ENCODE assay signal across 8 cellular contexts in genomic region chr14:24411468-24412454, GRCh38. TPM values are rescaled to one million over a fixed set of nuclear protein-coding genes. Genes with fewer than 3 reads are reported as not detected.
DNase-seq lines count a peak whose midpoint lies in the region; ATAC-seq and TF ChIP-seq lines count a peak whose summit lies in the region.

No MANE protein-coding gene starts in this region.

- H3K27me3 Mint-ChIP-seq in endothelial cell (ENCODE audit: unreplicated experiment) (peaks cover 13% of the 10 kb centered on the region), nephron progenitor cell (ENCODE audit: low read depth, poor library complexity) (no peaks in the 10 kb centered on the region)

- H3K79me2 ChIP-seq in DOHH2 (ENCODE audit: control insufficient read depth, low read length) = no peaks in the 10 kb centered on the region

- ATAC-seq in HG03378 (IDR thresholded peaks at IDR 0.05; ENCODE audit: unreplicated experiment) = peak; percentile 65
- peak; percentile 48 for ATAC-seq in RWPE2 (ENCODE audit: low read depth)

- no peaks in the 10 kb centered on the region for H3K4me1 Mint-ChIP-seq in endothelial cell (ENCODE audit: unreplicated experiment)
- H3K4me1 Mint-ChIP-seq in nephron progenitor cell = peaks cover under 1% of the 10 kb centered on the region

- H3K4me1 ChIP-seq in DOHH2 (ENCODE audit: control insufficient read depth, low read length) (no peaks in the 10 kb centered on the region), RWPE2 (ENCODE audit: insufficient read depth, poor library complexity, severe bottlenecking) (no peaks in the 10 kb centered on the region)
- no peaks in the 10 kb centered on the region for H3K4me1 ChIP-seq in effector memory CD4-positive, alpha-beta T cell (ENCODE audit: control insufficient read depth, insufficient read depth, low read length, poor library complexity, severe bottlenecking)

- peaks cover 45% of the 10 kb centered on the region for H3K36me3 Mint-ChIP-seq in endothelial cell (ENCODE audit: low read depth, unreplicated experiment)
- H3K36me3 Mint-ChIP-seq in nephron progenitor cell (ENCODE audit: low read depth) = peaks cover 64% of the 10 kb centered on the region

- H3F3A ChIP-seq in DOHH2 (ENCODE audit: control insufficient read depth, insufficient read depth) = no peaks in the 10 kb centered on the region

- H3K4me3 Mint-ChIP-seq in endothelial cell (ENCODE audit: unreplicated experiment) (peak overlapping the region; percentile 76), nephron progenitor cell (no peak overlapping the region)

- H3K4me3 ChIP-seq in AG04449 (ENCODE audit: low read depth, low read length) (no peak overlapping the region), DOHH2 (ENCODE audit: low read length) (no peak overlapping the region), RWPE2 (ENCODE audit: severe bottlenecking) (no peak overlapping the region)
- H3K4me3 ChIP-seq in effector memory CD4-positive, alpha-beta T cell (ENCODE audit: insufficient read depth, low read depth, low read length, poor library complexity, severe bottlenecking) = no peak overlapping the region

- no peaks in the 10 kb centered on the region for H3K9me2 ChIP-seq in DOHH2 (replicated peaks; ENCODE audit: control insufficient read depth, low read length)

- H3K9me3 ChIP-seq in DOHH2 (ENCODE audit: control insufficient read depth, insufficient read depth, low read length) (no peaks in the 10 kb centered on the region), RWPE2 (ENCODE audit: severe bottlenecking) (no peaks in the 10 kb centered on the region)
- H3K9me3 ChIP-seq in effector memory CD4-positive, alpha-beta T cell (ENCODE audit: control insufficient read depth, low read length) = no peaks in the 10 kb centered on the region

- DNase-seq in AG04449 (ENCODE audit: low read depth, low spot score) (no peak), RWPE2 (ENCODE audit: low spot score) (no peak), endothelial cell (ENCODE audit: low spot score) (peak; percentile 52), nephron progenitor cell (no peak), cortex of kidney (lab: John Stamatoyannopoulos, UW) (no peak)
- no peak for DNase-seq in effector memory CD4-positive, alpha-beta T cell

- TF ChIP-seq CTCF in AG04449 (IDR thresholded peaks at IDR 0.05; ENCODE audit: insufficient read depth, low read length, missing control alignments) (peak; percentile 76), DOHH2 (IDR thresholded peaks at IDR 0.05; ENCODE audit: low read depth, low read length, poor library complexity, severe bottlenecking) (peak; percentile 77), RWPE2 (IDR thresholded peaks at IDR 0.05; ENCODE audit: poor library complexity, severe bottlenecking) (peak; percentile 69), endothelial cell (IDR thresholded peaks at IDR 0.05; ENCODE audit: unreplicated experiment) (peak; percentile 70), nephron progenitor cell (IDR thresholded peaks at IDR 0.05) (peak; percentile 58)

- CTCF ChIA-PET in AG04449 (lab: Yijun Ruan, JAX) = interaction anchor here (0.6 to 33.5 kb wide), 10 partner anchors 1 to 83 kb away, joined by 3 to 1633 read pairs (median 4); partner anchors contain the start of genes ADCY4, CBLN3, KHNYN and NYNRIN

- H3K27me3 ChIP-seq in DOHH2 (ENCODE audit: control insufficient read depth, low read length) (peaks cover 6% of the 10 kb centered on the region), RWPE2 (ENCODE audit: insufficient read depth, poor library complexity, severe bottlenecking) (no peaks in the 10 kb centered on the region)
- no peaks in the 10 kb centered on the region for H3K27me3 ChIP-seq in effector memory CD4-positive, alpha-beta T cell (replicated peaks; ENCODE audit: control insufficient read depth, insufficient read depth, low read length, poor library complexity, severe bottlenecking)

- no peaks in the 10 kb centered on the region for H3K36me3 ChIP-seq in DOHH2 (ENCODE audit: control insufficient read depth, low read length)
- H3K36me3 ChIP-seq in RWPE2 (ENCODE audit: low read depth) = no peaks in the 10 kb centered on the region
- no peaks in the 10 kb centered on the region for H3K36me3 ChIP-seq in effector memory CD4-positive, alpha-beta T cell (ENCODE audit: control insufficient read depth, insufficient read depth, low read length)

- no peaks in the 10 kb centered on the region for H4K20me1 ChIP-seq in DOHH2 (ENCODE audit: control insufficient read depth, insufficient read depth, low read depth, low read length)

- H3K27ac Mint-ChIP-seq in endothelial cell (ENCODE audit: unreplicated experiment) = no peak overlapping the region
- no peak overlapping the region for H3K27ac Mint-ChIP-seq in nephron progenitor cell

- POLR2A ChIA-PET in AG04449 (lab: Yijun Ruan, JAX) = no interaction called here

- H3K27ac ChIP-seq in DOHH2 (ENCODE audit: low read depth, low read length) = no peak overlapping the region
- H3K27ac ChIP-seq in RWPE2 (ENCODE audit: poor library complexity, severe bottlenecking) = no peak overlapping the region
- no peak overlapping the region for H3K27ac ChIP-seq in effector memory CD4-positive, alpha-beta T cell (ENCODE audit: insufficient read depth, low read length, poor library complexity, severe bottlenecking)

- H3K9me3 Mint-ChIP-seq in endothelial cell (ENCODE audit: unreplicated experiment) (no peaks in the 10 kb centered on the region), nephron progenitor cell (no peaks in the 10 kb centered on the region)

- H3K4me2 ChIP-seq in DOHH2 (ENCODE audit: low read length) = no peak overlapping the region

RNA-seq across cellular contexts. Expression of gene NYNRIN, which starts 13.0 kb away (rescaled TPM):
- total RNA-seq in endothelial cell (ENCODE audit: unreplicated experiment) = 49.0 TPM

RNA-seq across cellular contexts. Expression of gene CBLN3, which starts 17.7 kb away (rescaled TPM):
- 1.5 TPM for total RNA-seq in endothelial cell (ENCODE audit: unreplicated experiment)

RNA-seq across cellular contexts. Expression of gene KHNYN, which starts 18.0 kb away (rescaled TPM):
- total RNA-seq in endothelial cell (ENCODE audit: unreplicated experiment) = 43.8 TPM

RNA-seq across cellular contexts. Expression of gene SDR39U1, which starts 30.8 kb away (rescaled TPM):
- 34.9 TPM for total RNA-seq in endothelial cell (ENCODE audit: unreplicated experiment)

RNA-seq across cellular contexts. Expression of gene NFATC4, which starts 43.8 kb away (rescaled TPM):
- total RNA-seq in endothelial cell (ENCODE audit: unreplicated experiment) = 42.4 TPM
